Comparison of ENCODE assay signal across 8 cellular contexts in the genomic region with DNA sequence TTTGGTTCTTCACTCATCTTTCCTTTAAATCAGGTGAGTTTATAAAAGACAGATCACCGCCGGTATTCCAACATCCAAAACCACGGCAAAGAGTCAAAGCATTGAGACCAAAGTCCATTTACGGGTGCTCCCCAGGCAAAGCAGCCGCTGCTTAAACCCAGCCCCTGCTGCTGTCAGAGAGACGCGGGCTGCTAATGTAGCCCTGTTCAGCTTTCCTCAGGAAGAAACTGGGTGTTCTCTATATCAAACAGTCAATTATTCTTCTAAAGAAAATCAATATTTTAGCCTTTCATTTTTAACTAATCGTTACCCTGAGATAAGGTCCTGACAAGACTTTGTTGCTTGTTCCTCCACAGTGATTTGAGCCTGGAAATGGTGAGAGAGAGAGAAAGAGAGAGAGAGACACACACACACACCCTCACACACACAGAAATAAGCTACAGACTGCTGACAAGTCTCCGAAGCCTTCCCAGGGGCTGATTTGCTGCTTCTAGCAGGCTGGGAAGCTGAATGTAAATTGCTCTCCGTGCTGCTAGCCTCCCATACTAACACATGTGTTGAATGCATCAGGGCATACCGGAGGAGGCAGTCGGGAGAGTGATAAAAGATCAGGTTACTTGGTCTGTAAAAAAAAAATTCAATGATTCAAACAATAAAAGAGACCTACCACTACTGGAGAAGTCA.
A peak's percentile ranks its signal among the peaks of the same experiment; 100 is the strongest.
DNase-seq lines count a peak whose midpoint lies in the region; ATAC-seq and TF ChIP-seq lines count a peak whose summit lies in the region.

No MANE protein-coding gene starts in this region.

- H3K27ac ChIP-seq in foreskin keratinocyte (no peak overlapping the region), transverse colon (peak overlapping the region in 3 of 4 donors; percentile 35 to 42 (median 38))

- H3K27me3 Mint-ChIP-seq in activated T-cell treated with anti-CD3 and anti-CD28 coated beads, Interleukin-2, amount 50 U/mL, for 72 hours (ENCODE audit: low read depth) = no peaks in the 10 kb centered on the region
- no peaks in the 10 kb centered on the region for H3K27me3 Mint-ChIP-seq in neural crest cell (ENCODE audit: low read depth)

- H3K27me3 ChIP-seq in foreskin keratinocyte (no peaks in the 10 kb centered on the region), transverse colon (no peaks in the 10 kb centered on the region)

- TF ChIP-seq POLR2A in transverse colon (IDR thresholded peaks at IDR 0.05) = no peak
- TF ChIP-seq POLR2A in lower leg skin (IDR thresholded peaks at IDR 0.05) = no peak

- H3K36me3 ChIP-seq in transverse colon = no peaks in the 10 kb centered on the region

- peak overlapping the region; percentile 86 to 93 for H3K4me3 Mint-ChIP-seq in activated T-cell treated with anti-CD3 and anti-CD28 coated beads, Interleukin-2, amount 50 U/mL, for 72 hours
- H3K4me3 Mint-ChIP-seq in neural crest cell = peak overlapping the region; percentile 89

- in situ Hi-C loops in transverse colon (cut with MboI; ENCODE audit: low pct_ligation_motif_present in 1 of 4, low pct_unique_long_range_greater_than_20kb in 1 of 4, low sequenced_read_pairs in 3 of 4) = no loop called here

- H3K9me3 ChIP-seq in transverse colon = no peaks in the 10 kb centered on the region

- no peak for TF ChIP-seq CTCF in foreskin keratinocyte (conservative IDR thresholded peaks at IDR 0.05)
- TF ChIP-seq CTCF in neural crest cell (conservative IDR thresholded peaks at IDR 0.05) = no peak
- TF ChIP-seq CTCF in transverse colon (IDR thresholded peaks at IDR 0.05) = no peak
- TF ChIP-seq CTCF in lower leg skin (IDR thresholded peaks at IDR 0.05) = no peak

- H3K36me3 Mint-ChIP-seq in activated T-cell treated with anti-CD3 and anti-CD28 coated beads, Interleukin-2, amount 50 U/mL, for 72 hours (ENCODE audit: insufficient read depth in 2 of 2) = peaks cover 10 to 16% of the 10 kb centered on the region in 2 donors
- H3K36me3 Mint-ChIP-seq in neural crest cell (ENCODE audit: low read depth) = peaks cover under 1% of the 10 kb centered on the region

- H3K27ac Mint-ChIP-seq in activated T-cell treated with anti-CD3 and anti-CD28 coated beads, Interleukin-2, amount 50 U/mL, for 72 hours = peak overlapping the region; percentile 96
- H3K27ac Mint-ChIP-seq in neural crest cell (ENCODE audit: unreplicated experiment) = peak overlapping the region; percentile 68

- ATAC-seq in GM18498 (IDR thresholded peaks at IDR 0.05; ENCODE audit: unreplicated experiment) (peak; percentile 57), foreskin keratinocyte (peak; percentile 81)
- peak; percentile 59 to 73 for ATAC-seq in activated T-cell treated with anti-CD3 and anti-CD28 coated beads, Interleukin-2, amount 50 U/mL, for 72 hours (replicated peaks in 1 of 2)

- peak; percentile 55 for DNase-seq in NCI-H1092 treated with DMSO at 0.1 percent for 48 hours (lab: John Stamatoyannopoulos, UW)
- DNase-seq in activated T-cell treated with anti-CD3 and anti-CD28 coated beads, Interleukin-2, amount 50 U/mL, for 72 hours = peak; percentile 30 to 54
- peak; percentile 47 to 54 for DNase-seq in foreskin keratinocyte
- DNase-seq in neural crest cell (ENCODE audit: low read depth, low spot score) = peak; percentile 7
- DNase-seq in transverse colon = peak; percentile 39
- no peak for DNase-seq in lower leg skin (ENCODE audit: low spot score in 2 of 2)
- DNase-seq in NCI-H1930 (lab: John Stamatoyannopoulos, UW) = no peak

- H3K4me3 ChIP-seq in transverse colon (peak overlapping the region in 3 of 4 donors; percentile 16 to 37 (median 17)), lower leg skin (ENCODE audit: low read depth, poor library complexity, severe bottlenecking) (no peak overlapping the region)

- peaks cover 3 to 4% of the 10 kb centered on the region in 2 donors for H3K9me3 Mint-ChIP-seq in activated T-cell treated with anti-CD3 and anti-CD28 coated beads, Interleukin-2, amount 50 U/mL, for 72 hours
- peaks cover 2% of the 10 kb centered on the region for H3K9me3 Mint-ChIP-seq in neural crest cell

- H3K4me1 ChIP-seq in foreskin keratinocyte = peaks cover 12% of the 10 kb centered on the region
- peaks cover 7 to 18% (median 13%) of the 10 kb centered on the region in 4 donors for H3K4me1 ChIP-seq in transverse colon

- intact Hi-C loops in transverse colon (cut with DNase I; ENCODE audit: low total_unique reads) = no loop called here
- intact Hi-C loops in lower leg skin (cut with DNase I; ENCODE audit: low total_unique reads) = no loop called here

- 6 to 12% methylated on average over 6 to 12 of the region's 12 CpGs for WGBS in transverse colon (ENCODE audit: low coverage in 1 of 2), 2 donors
- WGBS in lower leg skin, 2 donors = 8 to 9% methylated on average over 12 of the region's 12 CpGs

- no peak for TF ChIP-seq EP300 in transverse colon (IDR thresholded peaks at IDR 0.05; ENCODE audit: low read depth)

- peaks cover 76% of the 10 kb centered on the region for H3K4me1 Mint-ChIP-seq in activated T-cell treated with anti-CD3 and anti-CD28 coated beads, Interleukin-2, amount 50 U/mL, for 72 hours (ENCODE audit: low read depth)
- peaks cover 21% of the 10 kb centered on the region for H3K4me1 Mint-ChIP-seq in neural crest cell

Comparison
In these comparisons a context has a peak if more than half of its experiments do, and no peak if none do; other contexts are left out.
1. DNase-seq: peak in NCI-H1092 treated with DMSO at 0.1 percent for 48 hours (single experiment), activated T-cell treated with anti-CD3 and anti-CD28 coated beads, Interleukin-2, amount 50 U/mL, for 72 hours (2 of 2), foreskin keratinocyte (2 of 2), neural crest cell (single experiment) and transverse colon (single experiment); none in lower leg skin (0 of 2) and NCI-H1930 (0 of 2).
2. Peak in every context shown above with its lines, with median percentiles within 50 percentile points of each other: ATAC-seq.